ENCODE assay signal across 16 cellular contexts in the genomic region with DNA sequence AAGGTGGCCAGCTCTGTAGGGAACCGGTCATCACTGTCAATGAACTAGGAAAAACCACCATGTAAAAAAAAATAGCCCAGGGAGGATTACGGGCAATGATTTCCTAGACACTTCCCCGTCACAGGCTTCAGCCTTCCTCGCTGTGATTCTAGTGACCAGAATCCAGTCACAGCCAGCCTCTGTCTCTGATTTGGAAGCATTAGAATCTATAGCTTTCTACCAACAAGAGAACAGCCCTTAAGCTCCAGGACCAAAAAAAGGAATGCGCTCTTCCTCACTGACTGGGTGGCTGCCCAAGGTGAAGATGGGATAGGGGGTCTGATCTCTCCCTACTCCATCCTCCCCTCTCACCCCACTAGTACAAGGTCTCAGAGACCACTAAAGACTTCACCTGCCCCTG.
"Had no signal": no experiment of that assay in that cellular context is flagged by ENCODE, and none has a peak within 500 bp of the region (broad histone marks: within the 10 kb centered on the region; RNA-seq: fewer than 3 reads in every experiment).

No MANE protein-coding gene starts in this region.

- DNase-seq: activated CD4-positive, alpha-beta T cell treated with anti-CD3 and anti-CD28 coated beads, Interleukin-2, amount 10 ng/mL, durations not matched to agents 24 days and 14 days; activated gamma-delta T cell treated with Interleukin-2 at 50 U/mL for 16 hours; activated naive CD8-positive, alpha-beta T cell treated with anti-CD3 and anti-CD28 coated beads, Interleukin-2, amount 10 ng/mL, durations not matched to agents 7 days and 5 days; aorta; cerebellar nuclear complex; effector memory CD4-positive, alpha-beta T cell; foreskin fibroblast; hippocampal formation; naive thymus-derived CD4-positive, alpha-beta T cell; posterior cingulate gyrus; retina; T-cell; trophoblast cell had no signal

- ATAC-seq: left lobe of liver; naive thymus-derived CD4-positive, alpha-beta T cell; T-cell had no signal

- H3K4me3 Mint-ChIP-seq: activated CD4-positive, alpha-beta T cell treated with anti-CD3 and anti-CD28 coated beads, Interleukin-2, amount 10 ng/mL, durations not matched to agents 24 days and 14 days; activated naive CD8-positive, alpha-beta T cell treated with anti-CD3 and anti-CD28 coated beads, Interleukin-2, amount 10 ng/mL, durations not matched to agents 7 days and 5 days; naive thymus-derived CD4-positive, alpha-beta T cell; stimulated activated effector memory CD8-positive, alpha-beta T cell treated with anti-CD3 and anti-CD28 coated beads, Interleukin-12 subunit alpha, Interleukin-12 subunit beta, amount 100 ng/mL, for 72 hours; T-cell had no signal

- H3K36me3 Mint-ChIP-seq: activated naive CD8-positive, alpha-beta T cell treated with anti-CD3 and anti-CD28 coated beads, Interleukin-2, amount 10 ng/mL, durations not matched to agents 7 days and 5 days; naive thymus-derived CD4-positive, alpha-beta T cell; stimulated activated effector memory CD8-positive, alpha-beta T cell treated with anti-CD3 and anti-CD28 coated beads, Interleukin-12 subunit alpha, Interleukin-12 subunit beta, amount 100 ng/mL, for 72 hours; T-cell had no signal

- H3K27ac Mint-ChIP-seq: activated CD4-positive, alpha-beta T cell treated with anti-CD3 and anti-CD28 coated beads, Interleukin-2, amount 10 ng/mL, durations not matched to agents 24 days and 14 days; activated naive CD8-positive, alpha-beta T cell treated with anti-CD3 and anti-CD28 coated beads, Interleukin-2, amount 10 ng/mL, durations not matched to agents 7 days and 5 days; naive thymus-derived CD4-positive, alpha-beta T cell; stimulated activated effector memory CD8-positive, alpha-beta T cell treated with anti-CD3 and anti-CD28 coated beads, Interleukin-12 subunit alpha, Interleukin-12 subunit beta, amount 100 ng/mL, for 72 hours had no signal

- H3K4me1 Mint-ChIP-seq: activated CD4-positive, alpha-beta T cell treated with anti-CD3 and anti-CD28 coated beads, Interleukin-2, amount 10 ng/mL, durations not matched to agents 24 days and 14 days; activated naive CD8-positive, alpha-beta T cell treated with anti-CD3 and anti-CD28 coated beads, Interleukin-2, amount 10 ng/mL, durations not matched to agents 7 days and 5 days; naive thymus-derived CD4-positive, alpha-beta T cell; stimulated activated effector memory CD8-positive, alpha-beta T cell treated with anti-CD3 and anti-CD28 coated beads, Interleukin-12 subunit alpha, Interleukin-12 subunit beta, amount 100 ng/mL, for 72 hours had no signal

- H3K27ac ChIP-seq: VCaP had no signal

- H3K27me3 Mint-ChIP-seq: activated CD4-positive, alpha-beta T cell treated with anti-CD3 and anti-CD28 coated beads, Interleukin-2, amount 10 ng/mL, durations not matched to agents 24 days and 14 days; activated naive CD8-positive, alpha-beta T cell treated with anti-CD3 and anti-CD28 coated beads, Interleukin-2, amount 10 ng/mL, durations not matched to agents 7 days and 5 days had no signal

- H3K9me3 Mint-ChIP-seq: activated CD4-positive, alpha-beta T cell treated with anti-CD3 and anti-CD28 coated beads, Interleukin-2, amount 10 ng/mL, durations not matched to agents 24 days and 14 days; activated naive CD8-positive, alpha-beta T cell treated with anti-CD3 and anti-CD28 coated beads, Interleukin-2, amount 10 ng/mL, durations not matched to agents 7 days and 5 days; naive thymus-derived CD4-positive, alpha-beta T cell; stimulated activated effector memory CD8-positive, alpha-beta T cell treated with anti-CD3 and anti-CD28 coated beads, Interleukin-12 subunit alpha, Interleukin-12 subunit beta, amount 100 ng/mL, for 72 hours; T-cell had no signal
